30 cellular contexts compared by ENCODE assay signal in the genomic region with DNA sequence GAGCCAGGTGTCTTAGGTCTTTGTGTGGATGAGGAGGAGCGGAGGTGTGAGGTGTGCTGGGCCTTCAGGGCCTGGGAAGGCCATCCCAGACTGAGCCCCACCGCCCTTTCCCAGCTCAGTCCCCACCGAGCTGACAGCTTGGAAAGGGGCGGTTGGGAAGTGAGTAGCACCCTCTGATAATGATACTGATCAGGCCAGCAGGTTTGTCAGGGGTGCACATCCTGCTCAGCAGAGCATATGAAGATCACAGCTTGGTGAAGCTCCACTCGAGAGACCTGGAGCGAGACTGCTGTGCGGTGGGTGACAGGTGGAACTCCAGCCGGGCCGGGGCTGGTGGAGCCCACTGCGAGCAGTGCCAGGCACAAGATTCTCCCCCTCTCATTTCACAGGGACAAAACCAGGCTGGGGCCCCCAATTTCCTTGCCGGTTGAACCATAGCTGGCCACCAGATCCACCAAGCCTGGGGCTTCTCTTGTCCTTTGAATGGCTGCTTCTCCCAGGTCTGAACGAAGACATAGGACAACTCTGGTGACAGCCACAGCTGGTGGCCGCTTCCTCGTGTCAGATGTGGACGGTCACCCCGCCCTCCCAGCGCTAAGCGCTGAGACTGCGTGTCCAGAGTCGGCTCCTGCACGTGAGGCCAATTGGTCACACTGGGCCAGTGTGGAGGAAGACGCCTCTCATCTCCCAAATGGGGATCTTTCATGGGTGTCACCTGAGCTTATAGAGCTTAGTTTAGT. TPM values are rescaled to one million over a fixed set of nuclear protein-coding genes. Genes with fewer than 3 reads are reported as not detected.
"Had no signal": no experiment of that assay in that cellular context is flagged by ENCODE, and none has a peak within 500 bp of the region (broad histone marks: within the 10 kb centered on the region; RNA-seq: fewer than 3 reads in every experiment).

No MANE protein-coding gene starts in this region.

- ATAC-seq: mucosa of descending colon; naive thymus-derived CD8-positive, alpha-beta T cell; pancreas; sciatic nerve; stimulated activated memory B cell treated with anti-CD40 and anti-IgM and Interleukin-4, amounts not matched to agents 10 μg/mL and 1 μg/mL and 100 μg/mL, for 72 hours had no signal

- H3K4me3 ChIP-seq: colonic mucosa, hepatocyte, mucosa of descending colon, pancreas, prostate gland, spleen, testis, tibial nerve had no signal

- H3K4me2 ChIP-seq: hepatocyte had no signal

- H3K79me2 ChIP-seq: hepatocyte had no signal

- H3K4me3 Mint-ChIP-seq: naive thymus-derived CD8-positive, alpha-beta T cell; neural crest cell; stimulated activated memory B cell treated with anti-CD40 and anti-IgM and Interleukin-4, amounts not matched to agents 10 μg/mL and 1 μg/mL and 100 μg/mL, for 72 hours; stimulated activated naive CD8-positive, alpha-beta T cell treated with anti-CD3 and anti-CD28 coated beads, Interleukin-15, Interleukin-2, amounts not matched to agents 100 ng/mL and 50 ng/mL, for 24 hours had no signal

- DNase-seq: colonic mucosa; dermis blood vessel endothelial cell; erythroblast; foreskin melanocyte; head of caudate nucleus; mammary epithelial cell; mucosa of descending colon; naive thymus-derived CD8-positive, alpha-beta T cell; nucleus accumbens; pancreas; spleen; stimulated activated CD4-positive, alpha-beta T cell treated with anti-CD3 and anti-CD28 coated beads, Interleukin-15, amount 100 ng/mL, for 24 hours; stimulated activated CD4-positive, alpha-beta T cell treated with anti-CD3 and anti-CD28 coated beads, Interleukin-1b, Interleukin-23, amount 100 ng/mL, for 48 hours; stimulated activated CD4-positive, alpha-beta T cell treated with anti-CD3 and anti-CD28 coated beads, Interleukin-4, amount 100 ng/mL, for 24 hours; testis had no signal

- H3K27ac Mint-ChIP-seq: stimulated activated memory B cell treated with anti-CD40 and anti-IgM and Interleukin-4, amounts not matched to agents 10 μg/mL and 1 μg/mL and 100 μg/mL, for 72 hours; stimulated activated naive CD8-positive, alpha-beta T cell treated with anti-CD3 and anti-CD28 coated beads, Interleukin-15, Interleukin-2, amounts not matched to agents 100 ng/mL and 50 ng/mL, for 24 hours had no signal

- H3K4me1 ChIP-seq: colonic mucosa, pancreas had no signal

- H3K27me3 ChIP-seq: colonic mucosa, hepatocyte, pancreas, spleen, testis, tibial nerve had no signal

- H3K27me3 Mint-ChIP-seq: naive thymus-derived CD8-positive, alpha-beta T cell; stimulated activated memory B cell treated with anti-CD40 and anti-IgM and Interleukin-4, amounts not matched to agents 10 μg/mL and 1 μg/mL and 100 μg/mL, for 72 hours; stimulated activated naive CD8-positive, alpha-beta T cell treated with anti-CD3 and anti-CD28 coated beads, Interleukin-15, Interleukin-2, amounts not matched to agents 100 ng/mL and 50 ng/mL, for 24 hours had no signal

- H3K9me3 Mint-ChIP-seq: naive thymus-derived CD8-positive, alpha-beta T cell; neural crest cell; stimulated activated memory B cell treated with anti-CD40 and anti-IgM and Interleukin-4, amounts not matched to agents 10 μg/mL and 1 μg/mL and 100 μg/mL, for 72 hours; stimulated activated naive CD8-positive, alpha-beta T cell treated with anti-CD3 and anti-CD28 coated beads, Interleukin-15, Interleukin-2, amounts not matched to agents 100 ng/mL and 50 ng/mL, for 24 hours had no signal

- H3K9me3 ChIP-seq: colonic mucosa, mucosa of descending colon, pancreas, prostate gland, spleen, testis, tibial nerve had no signal

- H2AFZ ChIP-seq: hepatocyte had no signal

- H3K27ac ChIP-seq: colonic mucosa, hepatocyte, pancreas, prostate gland, spleen, testis, tibial nerve had no signal

RNA-seq across cellular contexts. Expression of a gene that starts 8.3 kb away (rescaled TPM):
- total RNA-seq: cerebellum; dermis blood vessel endothelial cell; endothelial cell of umbilical vein; hepatocyte; kidney epithelial cell; lower leg skin; mammary epithelial cell; naive thymus-derived CD8-positive, alpha-beta T cell; neural crest cell; pancreas; renal cortical epithelial cell; sciatic nerve; skeletal muscle tissue; spleen; subcutaneous adipose tissue; tibial nerve; ureter had no signal
- polyA plus RNA-seq: endothelial cell of umbilical vein; mammary epithelial cell; naive thymus-derived CD8-positive, alpha-beta T cell; pancreas had no signal

RNA-seq across cellular contexts. Expression of a gene that starts 50.7 kb away (rescaled TPM):
- total RNA-seq: endothelial cell of umbilical vein; naive thymus-derived CD8-positive, alpha-beta T cell; sciatic nerve; skeletal muscle tissue; tibial nerve; ureter had no signal
- polyA plus RNA-seq: hepatocyte; naive thymus-derived CD8-positive, alpha-beta T cell; pancreas had no signal
